8 cellular contexts compared by ENCODE assay signal in genomic region chr4:2241410-2242353, GRCh38. TPM values are rescaled to one million over a fixed set of nuclear protein-coding genes. Genes with fewer than 3 reads are reported as not detected.
A peak's percentile ranks its signal among the peaks of the same experiment; 100 is the strongest.
DNase-seq lines count a peak whose midpoint lies in the region; ATAC-seq lines count a peak whose summit lies in the region.

A gene with protein sequence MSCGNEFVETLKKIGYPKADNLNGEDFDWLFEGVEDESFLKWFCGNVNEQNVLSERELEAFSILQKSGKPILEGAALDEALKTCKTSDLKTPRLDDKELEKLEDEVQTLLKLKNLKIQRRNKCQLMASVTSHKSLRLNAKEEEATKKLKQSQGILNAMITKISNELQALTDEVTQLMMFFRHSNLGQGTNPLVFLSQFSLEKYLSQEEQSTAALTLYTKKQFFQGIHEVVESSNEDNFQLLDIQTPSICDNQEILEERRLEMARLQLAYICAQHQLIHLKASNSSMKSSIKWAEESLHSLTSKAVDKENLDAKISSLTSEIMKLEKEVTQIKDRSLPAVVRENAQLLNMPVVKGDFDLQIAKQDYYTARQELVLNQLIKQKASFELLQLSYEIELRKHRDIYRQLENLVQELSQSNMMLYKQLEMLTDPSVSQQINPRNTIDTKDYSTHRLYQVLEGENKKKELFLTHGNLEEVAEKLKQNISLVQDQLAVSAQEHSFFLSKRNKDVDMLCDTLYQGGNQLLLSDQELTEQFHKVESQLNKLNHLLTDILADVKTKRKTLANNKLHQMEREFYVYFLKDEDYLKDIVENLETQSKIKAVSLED (minus strand): TSS chr4:2242121. CDS start chr4:2240946, 1,175 bp downstream.
Gene POLN (minus strand): TSS chr4:2242121. CDS start chr4:2229231, 12,890 bp downstream.

- peaks cover 0 to 3% (median 0%) of the 10 kb centered on the region in 7 donors for H3K9me3 Mint-ChIP-seq in CD4-positive, CD25-positive, alpha-beta regulatory T cell
- H3K9me3 Mint-ChIP-seq in activated CD4-positive, alpha-beta memory T cell treated with anti-CD3 and anti-CD28 coated beads, Interleukin-2, amount 10 ng/mL, durations not matched to agents 7 days and 5 days: no peaks in the 10 kb centered on the region

- ATAC-seq in CD4-positive, CD25-positive, alpha-beta regulatory T cell (ENCODE audit: low read depth in 2 of 2): peak; percentile 92 to 95
- peak; percentile 83 for ATAC-seq in GM19438 (IDR thresholded peaks at IDR 0.05; ENCODE audit: low read depth, unreplicated experiment)
- peak; percentile 85 for ATAC-seq in HG03571 (IDR thresholded peaks at IDR 0.05; ENCODE audit: unreplicated experiment)

- H3K27ac Mint-ChIP-seq in CD4-positive, CD25-positive, alpha-beta regulatory T cell: peak within 1 kb of the TSS; percentile 85 to 97 (median 94)
- peak within 1 kb of the TSS; percentile 92 for H3K27ac Mint-ChIP-seq in activated CD4-positive, alpha-beta memory T cell treated with anti-CD3 and anti-CD28 coated beads, Interleukin-2, amount 10 ng/mL, durations not matched to agents 7 days and 5 days

- H3K36me3 Mint-ChIP-seq in CD4-positive, CD25-positive, alpha-beta regulatory T cell: peaks cover 24% of the 10 kb centered on the region
- peaks cover 40% of the 10 kb centered on the region for H3K36me3 Mint-ChIP-seq in activated CD4-positive, alpha-beta memory T cell treated with anti-CD3 and anti-CD28 coated beads, Interleukin-2, amount 10 ng/mL, durations not matched to agents 7 days and 5 days (ENCODE audit: low read depth)

- POLR2A ChIA-PET in activated CD4-positive, alpha-beta memory T cell treated with anti-CD3 and anti-CD28 coated beads, Interleukin-2, amount 10 ng/mL, durations not matched to agents 7 days and 5 days (lab: Charles Lee): interaction anchor here (0.5 to 5.5 kb wide), 31 partner anchors 9 to 1311 kb away, joined by 3 to 60 read pairs (median 4); partner anchors contain the start of genes CFAP99, FAM193A, MXD4 and NELFA

- peak within 1 kb of the TSS; percentile 96 for H3K4me3 ChIP-seq in CD4-positive, CD25-positive, alpha-beta regulatory T cell (ENCODE audit: low read depth, low read length)

- H3K27me3 ChIP-seq in CD4-positive, CD25-positive, alpha-beta regulatory T cell (ENCODE audit: control insufficient read depth, insufficient read depth, low read length): no peaks in the 10 kb centered on the region

- peaks cover 4% of the 10 kb centered on the region for H3K27me3 Mint-ChIP-seq in CD4-positive, CD25-positive, alpha-beta regulatory T cell
- no peaks in the 10 kb centered on the region for H3K27me3 Mint-ChIP-seq in activated CD4-positive, alpha-beta memory T cell treated with anti-CD3 and anti-CD28 coated beads, Interleukin-2, amount 10 ng/mL, durations not matched to agents 7 days and 5 days

- peaks cover 51% of the 10 kb centered on the region for H3K4me1 ChIP-seq in CD4-positive, CD25-positive, alpha-beta regulatory T cell (ENCODE audit: control insufficient read depth, insufficient read depth, low read length, poor library complexity, severe bottlenecking)

- H3K4me3 Mint-ChIP-seq in CD4-positive, CD25-positive, alpha-beta regulatory T cell: peak within 1 kb of the TSS; percentile 93 to 99 (median 94)
- peak within 1 kb of the TSS; percentile 95 for H3K4me3 Mint-ChIP-seq in activated CD4-positive, alpha-beta memory T cell treated with anti-CD3 and anti-CD28 coated beads, Interleukin-2, amount 10 ng/mL, durations not matched to agents 7 days and 5 days

- peaks cover 44 to 68% (median 48%) of the 10 kb centered on the region in 4 donors for H3K4me1 Mint-ChIP-seq in CD4-positive, CD25-positive, alpha-beta regulatory T cell
- peaks cover 59% of the 10 kb centered on the region for H3K4me1 Mint-ChIP-seq in activated CD4-positive, alpha-beta memory T cell treated with anti-CD3 and anti-CD28 coated beads, Interleukin-2, amount 10 ng/mL, durations not matched to agents 7 days and 5 days

- H3K27ac ChIP-seq in CD4-positive, CD25-positive, alpha-beta regulatory T cell (ENCODE audit: insufficient read depth, low read length, poor library complexity, severe bottlenecking): peak within 1 kb of the TSS; percentile 91

- CTCF ChIA-PET in activated CD4-positive, alpha-beta memory T cell treated with anti-CD3 and anti-CD28 coated beads, Interleukin-2, amount 10 ng/mL, durations not matched to agents 7 days and 5 days (lab: Charles Lee): interaction anchor here (0.6 to 2.5 kb wide), 14 partner anchors 9 to 227 kb away, joined by 3 to 15 read pairs (median 5); partner anchors contain the start of genes CFAP99, MXD4, RNF4 and ZFYVE28

- DNase-seq in CD4-positive, CD25-positive, alpha-beta regulatory T cell: peak; percentile 98 to 100 (median 99)
- DNase-seq in NCI-H82 (lab: John Stamatoyannopoulos, UW): peak; percentile 96
- DNase-seq in activated CD4-positive, alpha-beta memory T cell treated with anti-CD3 and anti-CD28 coated beads, Interleukin-2, amount 10 ng/mL, durations not matched to agents 7 days and 5 days: peak; percentile 100
- peak; percentile 99 for DNase-seq in ecto neural progenitor cell (ENCODE audit: low spot score)
- peak; percentile 98 to 99 for DNase-seq in lung microvascular endothelial cell (ENCODE audit: low read depth in 2 of 2)
- peak; percentile 98 to 99 (median 98) for DNase-seq in stimulated activated CD4-positive, alpha-beta T cell treated with anti-CD3 and anti-CD28 coated beads, TNF-alpha, amount 100 ng/mL, for 4 hours (ENCODE audit: low read depth in 3 of 3)

- no peaks in the 10 kb centered on the region for H3K9me3 ChIP-seq in CD4-positive, CD25-positive, alpha-beta regulatory T cell (ENCODE audit: control insufficient read depth in 2 of 2, low read length in 2 of 2)

- peaks cover 6% of the 10 kb centered on the region for H3K36me3 ChIP-seq in CD4-positive, CD25-positive, alpha-beta regulatory T cell (ENCODE audit: control insufficient read depth, insufficient read depth, low read length)

RNA-seq across cellular contexts. Expression of the first gene that starts in this region (rescaled TPM):
- 140 TPM for total RNA-seq in CD4-positive, CD25-positive, alpha-beta regulatory T cell
- polyA plus RNA-seq in CD4-positive, CD25-positive, alpha-beta regulatory T cell: 10 to 100 TPM; 27.5 to 29.8 (median 28.4) TPM
- total RNA-seq in activated CD4-positive, alpha-beta memory T cell treated with anti-CD3 and anti-CD28 coated beads, Interleukin-2, amount 10 ng/mL, durations not matched to agents 7 days and 5 days: 10 to 100 TPM; 27.1 to 27.4 TPM
- 4.6 and 6.7 TPM in 2 replicates for total RNA-seq in lung microvascular endothelial cell

RNA-seq across cellular contexts. Expression of gene POLN, which starts in this region (rescaled TPM):
- 4.9 TPM for total RNA-seq in CD4-positive, CD25-positive, alpha-beta regulatory T cell
- polyA plus RNA-seq in CD4-positive, CD25-positive, alpha-beta regulatory T cell: 1 to 10 TPM in 1 of 4 donors, under 1 TPM in 3; 0.46 to 1.7 (median 0.92) TPM
- total RNA-seq in activated CD4-positive, alpha-beta memory T cell treated with anti-CD3 and anti-CD28 coated beads, Interleukin-2, amount 10 ng/mL, durations not matched to agents 7 days and 5 days: 1 to 10 TPM; 3.3 to 4.0 TPM
- 1.3 and 3.4 TPM in 2 replicates for total RNA-seq in lung microvascular endothelial cell

Comparison
In these comparisons a context has a peak if more than half of its experiments do, and no peak if none do; other contexts are left out.
1. Peak in every context shown above with its lines: DNase-seq, ATAC-seq, H3K4me3 ChIP-seq and H3K27ac ChIP-seq.